17 cellular contexts compared by ENCODE assay signal in genomic region chr2:179248024-179248348, GRCh38. TPM values are rescaled to one million over a fixed set of nuclear protein-coding genes. Genes with fewer than 3 reads are reported as not detected.
DNase-seq lines count a peak whose midpoint lies in the region; ATAC-seq and TF ChIP-seq lines count a peak whose summit lies in the region.
"Had no signal": no experiment of that assay in that cellular context is flagged by ENCODE, and none has a peak within 500 bp of the region (broad histone marks: within the 10 kb centered on the region; RNA-seq: fewer than 3 reads in every experiment).

No MANE protein-coding gene starts in this region.

- TF ChIP-seq EP300 in suprapubic skin (IDR thresholded peaks at IDR 0.05) = no peak

- H3K36me3 ChIP-seq in suprapubic skin = no peaks in the 10 kb centered on the region

- H3K27me3 Mint-ChIP-seq in memory B cell (no peaks in the 10 kb centered on the region), immature natural killer cell (ENCODE audit: low read depth in 3 of 3) (peaks cover 0 to 2% (median 0%) of the 10 kb centered on the region in 3 donors)
- H3K27me3 Mint-ChIP-seq: natural killer cell treated with Interleukin-12 subunit alpha and Interleukin-12 subunit beta and Interleukin-15 and Interleukin-18, amount 100 ng/mL, for 72 hours had no signal

- ATAC-seq in GM18517 (IDR thresholded peaks at IDR 0.05; ENCODE audit: unreplicated experiment) (peak; percentile 44), GM21717 (IDR thresholded peaks at IDR 0.05; ENCODE audit: unreplicated experiment) (peak; percentile 25), HG03521 (IDR thresholded peaks at IDR 0.05; ENCODE audit: unreplicated experiment) (peak; percentile 29), memory B cell (ENCODE audit: low read depth) (no peak)
- ATAC-seq: natural killer cell treated with Interleukin-12 subunit alpha and Interleukin-12 subunit beta and Interleukin-15 and Interleukin-18, amount 100 ng/mL, for 72 hours had no signal

- no peaks in the 10 kb centered on the region for H3K4me1 ChIP-seq in suprapubic skin

- 89% methylated on average over 1 of the region's 1 CpG for WGBS in suprapubic skin

- TF ChIP-seq CTCF in suprapubic skin (IDR thresholded peaks at IDR 0.05) = no peak

- DNase-seq in memory B cell (ENCODE audit: low spot score in 2 of 2) (no peak), immature natural killer cell (no peak), COR-L47 (lab: John Stamatoyannopoulos, UW) (no peak), NCI-H1092 treated with DMSO at 0.1 percent for 48 hours (lab: John Stamatoyannopoulos, UW) (no peak), suprapubic skin (ENCODE audit: low spot score in 2 of 2) (no peak)
- DNase-seq: C1 segment of cervical spinal cord, EL, NCI-H1694 treated with DMSO at 0.1 percent for 48 hours, SHP77, T-helper 9 cell had no signal

- H3K27me3 ChIP-seq in suprapubic skin = no peaks in the 10 kb centered on the region

- H3K27ac ChIP-seq in suprapubic skin = no peak overlapping the region
- H3K27ac ChIP-seq: HL-60, KMS-11 had no signal

- no peaks in the 10 kb centered on the region for H3K9me3 ChIP-seq in suprapubic skin

- H3K4me1 Mint-ChIP-seq in memory B cell = peaks cover 42% of the 10 kb centered on the region
- peaks cover 44 to 58% of the 10 kb centered on the region in 2 donors for H3K4me1 Mint-ChIP-seq in immature natural killer cell

- H3K4me3 Mint-ChIP-seq in memory B cell (peak overlapping the region; percentile 30), immature natural killer cell (peak overlapping the region in 2 of 5 donors; percentile 11 to 56)
- H3K4me3 Mint-ChIP-seq: natural killer cell treated with Interleukin-12 subunit alpha and Interleukin-12 subunit beta and Interleukin-15 and Interleukin-18, amount 100 ng/mL, for 72 hours had no signal

- H3K4me3 ChIP-seq in suprapubic skin = no peak overlapping the region

- H3K36me3 Mint-ChIP-seq in memory B cell = peaks cover 5% of the 10 kb centered on the region
- peaks cover 0 to 4% (median 0%) of the 10 kb centered on the region in 3 donors for H3K36me3 Mint-ChIP-seq in immature natural killer cell

- H3K27ac Mint-ChIP-seq in memory B cell = no peak overlapping the region
- H3K27ac Mint-ChIP-seq in immature natural killer cell = no peak overlapping the region
- H3K27ac Mint-ChIP-seq: activated T-helper 2 cell treated with anti-CD3 and anti-CD28 coated beads, Interferon-gamma antibody, Interleukin-2, Interleukin-4, amounts not matched to agents 10 μg/mL and 5 μg/mL and 100 μg/mL, durations not matched to agents 14 hours and 24 hours and 36 hours; natural killer cell treated with Interleukin-12 subunit alpha and Interleukin-12 subunit beta and Interleukin-15 and Interleukin-18, amount 100 ng/mL, for 72 hours had no signal

- H3K9me3 Mint-ChIP-seq in memory B cell (peaks cover 3% of the 10 kb centered on the region), immature natural killer cell (peaks cover 0 to 2% (median 0%) of the 10 kb centered on the region in 6 donors)
- H3K9me3 Mint-ChIP-seq: natural killer cell treated with Interleukin-12 subunit alpha and Interleukin-12 subunit beta and Interleukin-15 and Interleukin-18, amount 100 ng/mL, for 72 hours had no signal

- no peak for TF ChIP-seq POLR2A in suprapubic skin (IDR thresholded peaks at IDR 0.05)

RNA-seq across cellular contexts. Expression of gene SESTD1, which starts 16.6 kb away (rescaled TPM):
- polyA plus RNA-seq in immature natural killer cell = 1 to 10 TPM; 2.3 to 7.9 (median 6.6) TPM
- 10 to 100 TPM in 2 of 4 donors, 1 to 10 TPM in 2; 8.0 to 24.1 (median 10.5) TPM for total RNA-seq in suprapubic skin
